Comparison of ENCODE assay signal across 16 cellular contexts in genomic region chr9:72650206-72650605, GRCh38.
"Had no signal": no experiment of that assay in that cellular context is flagged by ENCODE, and none has a peak within 500 bp of the region (broad histone marks: within the 10 kb centered on the region; RNA-seq: fewer than 3 reads in every experiment).

No MANE protein-coding gene starts in this region.

- H3K4me1 ChIP-seq: parathyroid adenoma, psoas muscle, right lobe of liver, testis had no signal

- DNase-seq: effector memory CD8-positive, alpha-beta T cell; esophagus squamous epithelium; heart left ventricle; hippocampal formation; kidney glomerular epithelial cell; naive thymus-derived CD4-positive, alpha-beta T cell; nephron progenitor cell; psoas muscle; retina; right lobe of liver; stimulated activated CD4-positive, alpha-beta T cell treated with anti-CD3 and anti-CD28 coated beads, Interleukin-4, amount 100 ng/mL, for 1 hour; stimulated activated CD8-positive, alpha-beta memory T cell treated with anti-CD3 and anti-CD28 coated beads, Interleukin-4, amount 100 ng/mL, for 48 hours; testis had no signal

- H3K9me3 ChIP-seq: esophagus squamous epithelium, heart left ventricle, psoas muscle, right lobe of liver, testis had no signal

- H3K36me3 ChIP-seq: esophagus squamous epithelium, heart left ventricle, right lobe of liver had no signal

- FAIRE-seq: frontal cortex had no signal

- ATAC-seq: effector memory CD8-positive, alpha-beta T cell; heart left ventricle; naive thymus-derived CD4-positive, alpha-beta T cell; psoas muscle; right lobe of liver; stimulated activated effector memory CD8-positive, alpha-beta T cell treated with anti-CD3 and anti-CD28 coated beads, Interleukin-12 subunit alpha, Interleukin-12 subunit beta, amount 100 ng/mL, for 72 hours had no signal

- H3K27me3 ChIP-seq: esophagus squamous epithelium, heart left ventricle, right lobe of liver, testis had no signal

- H3K27ac ChIP-seq: esophagus squamous epithelium, heart left ventricle, parathyroid adenoma, psoas muscle, right lobe of liver, testis had no signal

- H3K4me3 ChIP-seq: esophagus squamous epithelium, heart left ventricle, psoas muscle, right lobe of liver, testis had no signal
